In genomic region chr2:9307505-9307904, GRCh38 we compare ENCODE assay signal across 17 cellular contexts.
A peak's percentile ranks its signal among the peaks of the same experiment; 100 is the strongest.
DNase-seq lines count a peak whose midpoint lies in the region; ATAC-seq and TF ChIP-seq lines count a peak whose summit lies in the region.
"Had no signal": no experiment of that assay in that cellular context is flagged by ENCODE, and none has a peak within 500 bp of the region (broad histone marks: within the 10 kb centered on the region; RNA-seq: fewer than 3 reads in every experiment).

No MANE protein-coding gene starts in this region.

- H3K4me2 ChIP-seq in PC-9 (no peak overlapping the region), PC-3 (ENCODE audit: low read length) (no peak overlapping the region)

- peaks cover 42% of the 10 kb centered on the region for H3K4me1 Mint-ChIP-seq in neural crest cell

- peaks cover 51% of the 10 kb centered on the region for H3F3A ChIP-seq in PC-9 (ENCODE audit: insufficient read depth, low read depth)
- peaks cover 6% of the 10 kb centered on the region for H3F3A ChIP-seq in PC-3 (ENCODE audit: low read length, unreplicated experiment)

- DNase-seq in PC-9 (no peak), cerebellar cortex (ENCODE audit: low spot score) (peak; percentile 45), neural crest cell (ENCODE audit: low read depth, low spot score) (no peak), thyroid gland (peak; percentile 58 to 63), GM19238 (ENCODE audit: insufficient read length, low spot score) (no peak), PC-3 (no peak)
- DNase-seq: activated CD8-positive, alpha-beta T cell treated with anti-CD3 and anti-CD28 coated beads for 36 hours; effector memory CD4-positive, alpha-beta T cell; NCI-H1092; NCI-H2171; stimulated activated naive CD4-positive, alpha-beta T cell treated with Interleukin-2 at 50 U/mL for 16 hours had no signal

- no peak overlapping the region for H3K4me3 Mint-ChIP-seq in neural crest cell
- H3K4me3 Mint-ChIP-seq: activated CD8-positive, alpha-beta T cell treated with anti-CD3 and anti-CD28 coated beads for 36 hours; memory B cell had no signal

- H3K27me3 ChIP-seq in PC-9 (ENCODE audit: insufficient read depth, low read depth): no peaks in the 10 kb centered on the region
- no peaks in the 10 kb centered on the region for H3K27me3 ChIP-seq in thyroid gland
- no peaks in the 10 kb centered on the region for H3K27me3 ChIP-seq in PC-3 (ENCODE audit: low read length)
- H3K27me3 ChIP-seq: neutrophil had no signal

- ATAC-seq in GM19463 (IDR thresholded peaks at IDR 0.05; ENCODE audit: unreplicated experiment) (no peak), HG02623 (IDR thresholded peaks at IDR 0.05; ENCODE audit: unreplicated experiment) (no peak), PC-3 (no peak)
- ATAC-seq: activated CD8-positive, alpha-beta T cell treated with anti-CD3 and anti-CD28 coated beads for 36 hours; HCT116 had no signal

- TF ChIP-seq CTCF in PC-9 (conservative IDR thresholded peaks at IDR 0.05) (no peak), neural crest cell (conservative IDR thresholded peaks at IDR 0.05) (no peak), thyroid gland (IDR thresholded peaks at IDR 0.05) (no peak), PC-3 (conservative IDR thresholded peaks at IDR 0.05; ENCODE audit: low read depth, low read length) (no peak)

- H3K79me2 ChIP-seq in PC-9 (ENCODE audit: low read depth) (peaks cover 75% of the 10 kb centered on the region), PC-3 (ENCODE audit: low read length) (peaks cover 69% of the 10 kb centered on the region)

- H3K4me1 ChIP-seq in PC-9 (replicated peaks; ENCODE audit: insufficient read depth): peaks cover 41% of the 10 kb centered on the region
- H3K4me1 ChIP-seq in thyroid gland: peaks cover 33 to 61% of the 10 kb centered on the region in 2 donors
- peaks cover 51% of the 10 kb centered on the region for H3K4me1 ChIP-seq in PC-3 (ENCODE audit: insufficient read depth, low read length)

- H2AFZ ChIP-seq in PC-9 (no peak overlapping the region), PC-3 (ENCODE audit: low read length) (no peak overlapping the region)

- BruUV-seq in PC-9 (replicated peaks; lab: Mats Ljungman, UMichigan): TSS peak; percentile 33
- no TSS peak for BruUV-seq in PC-3 (replicated peaks; lab: Mats Ljungman, UMichigan)

- peak overlapping the region; percentile 29 for H3K27ac Mint-ChIP-seq in neural crest cell (ENCODE audit: unreplicated experiment)
- H3K27ac Mint-ChIP-seq: activated CD8-positive, alpha-beta T cell treated with anti-CD3 and anti-CD28 coated beads for 36 hours; memory B cell had no signal

- H3K36me3 ChIP-seq in PC-9 (ENCODE audit: low read depth): no peaks in the 10 kb centered on the region
- H3K36me3 ChIP-seq in thyroid gland: no peaks in the 10 kb centered on the region
- H3K36me3 ChIP-seq in PC-3 (ENCODE audit: low read depth, low read length): no peaks in the 10 kb centered on the region
- H3K36me3 ChIP-seq: neutrophil had no signal

- no peaks in the 10 kb centered on the region for H3K9me2 ChIP-seq in PC-9 (ENCODE audit: insufficient read depth)
- H3K9me2 ChIP-seq in PC-3 (replicated peaks; ENCODE audit: low read length): no peaks in the 10 kb centered on the region

- TF ChIP-seq POLR2A in thyroid gland (IDR thresholded peaks at IDR 0.05): no peak

- H4K20me1 ChIP-seq in PC-9 (ENCODE audit: insufficient read depth) (0 out of 2 replicates have a peak, but pooled peaks cover 3% of the 10 kb centered on the region), PC-3 (ENCODE audit: low read length) (no peaks in the 10 kb centered on the region)

- intact Hi-C loops in PC-9 (cut with micrococcal nuclease; ENCODE audit: unreplicated experiment) (no loop called here), thyroid gland (cut with DNase I) (no loop called here), PC-3 (cut with micrococcal nuclease) (no loop called here)

- POLR2A ChIA-PET in PC-9 (lab: Charles Lee; ENCODE audit: unreplicated experiment): interaction anchor here (0.7 kb wide), 1 partner anchor 633 kb away, joined by 8 read pairs; no protein-coding TSS in a partner anchor
- POLR2A ChIA-PET in PC-3 (lab: Charles Lee; ENCODE audit: unreplicated experiment): no interaction called here

- H3K27me3 Mint-ChIP-seq in neural crest cell (ENCODE audit: low read depth): no peaks in the 10 kb centered on the region
- H3K27me3 Mint-ChIP-seq: activated CD8-positive, alpha-beta T cell treated with anti-CD3 and anti-CD28 coated beads for 36 hours had no signal

- no peaks in the 10 kb centered on the region for H3K36me3 Mint-ChIP-seq in neural crest cell (ENCODE audit: low read depth)
- H3K36me3 Mint-ChIP-seq: memory B cell had no signal

- H3K4me3 ChIP-seq in PC-9 (no peak overlapping the region), thyroid gland (replicated peaks in 1 of 3) (no peak overlapping the region), PC-3 (ENCODE audit: low read length) (no peak overlapping the region)

- H3K9me3 Mint-ChIP-seq in neural crest cell: no peaks in the 10 kb centered on the region
- H3K9me3 Mint-ChIP-seq: activated CD8-positive, alpha-beta T cell treated with anti-CD3 and anti-CD28 coated beads for 36 hours; memory B cell had no signal

- WGBS in thyroid gland, 2 donors: 39 to 75% methylated on average over 6 of the region's 6 CpGs

- no peaks in the 10 kb centered on the region for H3K9me3 ChIP-seq in PC-9 (ENCODE audit: insufficient read depth, low read depth)
- no peaks in the 10 kb centered on the region for H3K9me3 ChIP-seq in thyroid gland
- H3K9me3 ChIP-seq in PC-3 (ENCODE audit: low read length): no peaks in the 10 kb centered on the region
- H3K9me3 ChIP-seq: neutrophil had no signal

- CTCF ChIA-PET in PC-9 (lab: Charles Lee) (no interaction called here), PC-3 (lab: Charles Lee) (no interaction called here)

- H3K9ac ChIP-seq in PC-3 (ENCODE audit: low read length): no peak overlapping the region

- H3K27ac ChIP-seq in PC-9 (0 out of 2 replicates have a peak overlapping the region, but pooled peaks have one; percentile 17), thyroid gland (peak overlapping the region; percentile 68 to 80 (median 74)), PC-3 (ENCODE audit: low read length) (no peak overlapping the region)
- H3K27ac ChIP-seq: C4-2B, neutrophil had no signal

Comparison
In these comparisons a context has a peak if more than half of its experiments do, and no peak if none do; other contexts are left out.
1. DNase-seq: peak in cerebellar cortex (single experiment) and thyroid gland (2 of 2); none in PC-9 (0 of 2), neural crest cell (single experiment), GM19238 (single experiment) and PC-3 (single experiment).